8 cellular contexts compared by ENCODE assay signal in genomic region chr11:44979536-44980399, GRCh38. TPM values are rescaled to one million over a fixed set of nuclear protein-coding genes. Genes with fewer than 3 reads are reported as not detected.
DNase-seq lines count a peak whose midpoint lies in the region; ATAC-seq, FAIRE-seq and TF ChIP-seq lines count a peak whose summit lies in the region.

No MANE protein-coding gene starts in this region.

- 63 to 71% methylated on average over 22 to 25 of the region's 25 CpGs for WGBS in thyroid gland, 2 donors

- peak; percentile 35 for DNase-seq in SIG-M5 treated with dmso at 0.1 percent for 504 hours (lab: John Stamatoyannopoulos, UW; ENCODE audit: unreplicated experiment)
- DNase-seq in SIG-M5 (lab: John Stamatoyannopoulos, UW) = no peak
- DNase-seq in SK-MEL-5 (ENCODE audit: low read depth, low spot score) = peak; percentile 34
- peak; percentile 92 for DNase-seq in kidney
- peak; percentile 87 to 90 for DNase-seq in thyroid gland
- no peak for DNase-seq in activated CD8-positive, alpha-beta memory T cell treated with anti-CD3 and anti-CD28 coated beads, Interleukin-2, amount 50 U/mL, for 48 hours

- H3K36me3 ChIP-seq in kidney (ENCODE audit: control insufficient read depth in 1 of 2, insufficient read depth in 2 of 2, low read length in 2 of 2) = no peaks in the 10 kb centered on the region
- H3K36me3 ChIP-seq in thyroid gland = no peaks in the 10 kb centered on the region

- H3K9ac ChIP-seq in kidney (ENCODE audit: low read length in 2 of 2) = no peak overlapping the region

- in situ Hi-C loops in SK-MEL-5 (cut with HindIII; ENCODE audit: low pct_unique_long_range_greater_than_20kb, low sequenced_read_pairs) = no loop called here

- no peaks in the 10 kb centered on the region for H3K27me3 ChIP-seq in thyroid gland

- no peaks in the 10 kb centered on the region for H3K9me3 ChIP-seq in kidney (ENCODE audit: control insufficient read depth in 1 of 2, low read length in 2 of 2)
- H3K9me3 ChIP-seq in thyroid gland = no peaks in the 10 kb centered on the region

- H3K27ac ChIP-seq in kidney (ENCODE audit: low read depth in 2 of 2, low read length in 2 of 2) = peak overlapping the region; percentile 41 to 79
- peak overlapping the region; percentile 56 to 87 (median 61) for H3K27ac ChIP-seq in thyroid gland

- TF ChIP-seq CTCF in kidney (IDR thresholded peaks at IDR 0.05; ENCODE audit: borderline replicate concordance, extremely low read depth, insufficient read depth) (no peak), thyroid gland (IDR thresholded peaks at IDR 0.05) (peak in 1 of 6 experiments; percentile 5)

- intact Hi-C loops in kidney (cut with DNase I) (no loop called here), thyroid gland (cut with DNase I) (no loop called here)

- H3K4me1 ChIP-seq in kidney (ENCODE audit: control insufficient read depth in 1 of 2, insufficient read depth in 1 of 2, low read depth in 1 of 2, low read length in 2 of 2) (peaks cover 0 to 20% of the 10 kb centered on the region in 2 donors), thyroid gland (peaks cover 17 to 30% of the 10 kb centered on the region in 2 donors)

- FAIRE-seq in kidney (lab: Jason Lieb, UNC) = no peak

- no peak for TF ChIP-seq POLR2A in thyroid gland (IDR thresholded peaks at IDR 0.05)

- no peak for ATAC-seq in GM21619 (IDR thresholded peaks at IDR 0.05; ENCODE audit: unreplicated experiment)
- ATAC-seq in GM19455 (IDR thresholded peaks at IDR 0.05; ENCODE audit: unreplicated experiment) = no peak

- H3K4me3 ChIP-seq in kidney (ENCODE audit: low read length in 2 of 2) (no peak overlapping the region), thyroid gland (replicated peaks in 1 of 3) (no peak overlapping the region)

RNA-seq across cellular contexts. Expression of gene TP53I11, which starts 29.1 kb away (rescaled TPM):
- total RNA-seq in SK-MEL-5 (2014; rRNA removed; shearing (Covaris generic)) = 3.2 and 4.0 TPM in 2 replicates
- polyA plus RNA-seq in SK-MEL-5 (2015; cell fraction: cytosol; rRNA removed) = 25.8 and 28.9 TPM in 2 replicates
- 11.3 and 12.8 TPM in 2 replicates for polyA plus RNA-seq in SK-MEL-5 (2015; cell fraction: nucleus; rRNA removed)
- total RNA-seq in kidney (35.3 TPM), thyroid gland (10 to 100 TPM; 21.7 to 34.0 (median 30.9) TPM)
- 25.7 TPM for polyA plus RNA-seq in kidney (ENCODE audit: insufficient read depth, low read depth, low replicate concordance)

Comparison
In these comparisons a context has a peak if more than half of its experiments do, and no peak if none do; other contexts are left out.
1. DNase-seq: peak in SIG-M5 treated with dmso at 0.1 percent for 504 hours (single experiment), SK-MEL-5 (single experiment), kidney (single experiment) and thyroid gland (2 of 2); none in SIG-M5 (single experiment) and activated CD8-positive, alpha-beta memory T cell treated with anti-CD3 and anti-CD28 coated beads, Interleukin-2, amount 50 U/mL, for 48 hours (single experiment).